ENCODE assay signal across 17 cellular contexts in genomic region chr1:75097686-75098085, GRCh38. TPM values are rescaled to one million over a fixed set of nuclear protein-coding genes. Genes with fewer than 3 reads are reported as not detected.
DNase-seq lines count a peak whose midpoint lies in the region; FAIRE-seq and TF ChIP-seq lines count a peak whose summit lies in the region.
"Had no signal": no experiment of that assay in that cellular context is flagged by ENCODE, and none has a peak within 500 bp of the region (broad histone marks: within the 10 kb centered on the region; RNA-seq: fewer than 3 reads in every experiment).

No MANE protein-coding gene starts in this region.

- no peaks in the 10 kb centered on the region; the same call in 1 of the 2 replicates for H3K23me2 ChIP-seq in H1 (ENCODE audit: low read depth, low read length)
- no peaks in the 10 kb centered on the region for H3K23me2 ChIP-seq in H9 (ENCODE audit: insufficient read length, low read depth, low read length, poor library complexity, severe bottlenecking)

- no peak overlapping the region for H2BK12ac ChIP-seq in H1 (ENCODE audit: low read depth, low read length)
- no peak overlapping the region for H2BK12ac ChIP-seq in H9 (ENCODE audit: insufficient read length, low read depth, low read length)

- H2BK15ac ChIP-seq in H1 (ENCODE audit: low read length) (no peak overlapping the region), H9 (ENCODE audit: low read depth, low read length) (no peak overlapping the region)

- peaks cover 5 to 9% of the 10 kb centered on the region in 2 experiments; a peak in 2 of 4 replicates for H3K9me3 ChIP-seq in H1 (ENCODE audit: insufficient read depth in 2 of 2, low read depth in 1 of 2, low read length in 1 of 2)
- no peaks in the 10 kb centered on the region for H3K9me3 ChIP-seq in H9 (ENCODE audit: control insufficient read depth, low read depth, low read length)
- H3K9me3 ChIP-seq in ascending aorta: no peaks in the 10 kb centered on the region
- H3K9me3 ChIP-seq: mucosa of descending colon had no signal

- no peaks in the 10 kb centered on the region for H4K20me1 ChIP-seq in H1 (replicated peaks in 1 of 2; ENCODE audit: control insufficient read depth in 1 of 2, insufficient read depth in 2 of 2, low read length in 2 of 2)
- no peaks in the 10 kb centered on the region for H4K20me1 ChIP-seq in H9 (ENCODE audit: control insufficient read depth, insufficient read depth, insufficient read length)

- no peaks in the 10 kb centered on the region for H3K79me2 ChIP-seq in H1 (ENCODE audit: control insufficient read depth in 1 of 2, insufficient read depth in 2 of 2, low read length in 2 of 2)
- H3K79me2 ChIP-seq in H9 (ENCODE audit: insufficient read depth, low read length): no peaks in the 10 kb centered on the region

- H3T11ph ChIP-seq in H9 (ENCODE audit: low read length): no peak overlapping the region

- WGBS in H1 (ENCODE audit: extremely low coverage in 1 of 2, insufficient coverage in 1 of 2, insufficient read length in 1 of 2, insufficient replicate concordance in 2 of 2, low coverage in 1 of 2, low lambda C conversion rate in 2 of 2, missing lambda C conversion rate in 1 of 2), 2 experiments: 64% methylated on average over 1 of the region's 1 CpG; no CpG with 5 or more reads in 1 of the 2 experiments
- WGBS in H9 (ENCODE audit: extremely low coverage, insufficient read length, low lambda C conversion rate): no CpG with 5 or more reads among the region's 1 CpG

- H3K14ac ChIP-seq in H1 (ENCODE audit: insufficient read length) (no peak overlapping the region), H9 (ENCODE audit: insufficient read depth, low read length) (no peak overlapping the region)

- H2BK120ac ChIP-seq in H1 (replicated peaks; ENCODE audit: low read depth, low read length): no peak overlapping the region
- no peak overlapping the region for H2BK120ac ChIP-seq in H9 (ENCODE audit: low read depth, low read length, poor library complexity, severe bottlenecking)

- H3K4me2 ChIP-seq in H1 (ENCODE audit: insufficient read depth in 1 of 2, low read depth in 2 of 2, low read length in 2 of 2): no peak overlapping the region
- no peak overlapping the region for H3K4me2 ChIP-seq in H9 (ENCODE audit: insufficient read depth, insufficient read length, low read length)

- no peak for TF ChIP-seq CTCF in H1 (IDR thresholded peaks at IDR 0.05; ENCODE audit: control extremely low read depth in 1 of 3, insufficient read depth in 1 of 3, low read depth in 1 of 3, low read length in 3 of 3)
- no peak for TF ChIP-seq CTCF in H9 (conservative IDR thresholded peaks at IDR 0.05)
- no peak for TF ChIP-seq CTCF in ascending aorta (IDR thresholded peaks at IDR 0.05)

- no peak overlapping the region for H3K4me3 ChIP-seq in H1 (ENCODE audit: extremely low read depth in 1 of 4, insufficient read depth in 2 of 4, low read depth in 3 of 4, low read length in 4 of 4)
- H3K4me3 ChIP-seq in ascending aorta: no peak overlapping the region
- H3K4me3 ChIP-seq: dorsolateral prefrontal cortex, mucosa of descending colon had no signal

- no peak for TF ChIP-seq EP300 in H1 (IDR thresholded peaks at IDR 0.05; ENCODE audit: borderline replicate concordance in 1 of 2, low read depth in 2 of 2, low read length in 2 of 2)

- no peak overlapping the region for H3K4me3 Mint-ChIP-seq in H9
- H3K4me3 Mint-ChIP-seq: activated CD4-positive, alpha-beta T cell treated with anti-CD3 and anti-CD28 coated beads, Interleukin-2, amount 10 ng/mL, durations not matched to agents 7 days and 5 days; T-helper 2 cell treated with Interferon-gamma antibody and Interleukin-4, amounts not matched to agents 5 μg/mL and 100 μg/mL, for 36 hours had no signal

- H3K18ac ChIP-seq in H1 (ENCODE audit: extremely low read depth, low read length) (no peak overlapping the region), H9 (ENCODE audit: insufficient read length, low read depth, low read length) (no peak overlapping the region)

- H3K4ac ChIP-seq in H1 (replicated peaks; ENCODE audit: insufficient read length, low read depth, low read length): no peak overlapping the region
- no peak overlapping the region for H3K4ac ChIP-seq in H9 (ENCODE audit: low read depth, low read length)

- no peak overlapping the region for H3K23ac ChIP-seq in H1 (ENCODE audit: insufficient read length)
- no peak overlapping the region for H3K23ac ChIP-seq in H9 (ENCODE audit: insufficient read length, low read depth, low read length)

- POLR2A ChIA-PET in H1 (lab: Charles Lee; ENCODE audit: partially characterized antibody): no interaction called here

- H2AK5ac ChIP-seq in H1 (ENCODE audit: low read depth, low read length) (no peak overlapping the region), H9 (ENCODE audit: insufficient read length, low read length) (no peak overlapping the region)

- intact Hi-C loops in ascending aorta (cut with DNase I): no loop called here

- H2AFZ ChIP-seq in H1 (ENCODE audit: low read length) (peak overlapping the region; percentile 7; the same call in 1 of the 2 replicates), H9 (ENCODE audit: low read length) (no peak overlapping the region)

- H2BK5ac ChIP-seq in H1 (ENCODE audit: low read depth, low read length) (no peak overlapping the region), H9 (ENCODE audit: insufficient read length, low read length) (no peak overlapping the region)

- no peak overlapping the region for H3K27ac ChIP-seq in H1 (ENCODE audit: low read depth, low read length)
- no peak overlapping the region for H3K27ac ChIP-seq in H9 (ENCODE audit: insufficient read length, low read depth, low read length)
- H3K27ac ChIP-seq in ascending aorta: no peak overlapping the region
- H3K27ac ChIP-seq: dorsolateral prefrontal cortex, HL-60 had no signal

- H3K4me1 ChIP-seq in H1 (replicated peaks in 1 of 4; ENCODE audit: control insufficient read depth in 3 of 4, insufficient read depth in 4 of 4, low read length in 3 of 4) (peaks cover 0 to 4% (median 1%) of the 10 kb centered on the region in 4 experiments; a peak in 2 of 7 replicates), H9 (ENCODE audit: insufficient read depth, low read length) (no peaks in the 10 kb centered on the region), ascending aorta (no peaks in the 10 kb centered on the region)

- H4K8ac ChIP-seq in H1 (ENCODE audit: extremely low read depth, insufficient read depth, low read length) (no peak overlapping the region), H9 (replicated peaks; ENCODE audit: insufficient read length, low read depth, low read length) (no peak overlapping the region)

- H3K27me3 Mint-ChIP-seq in H9 (ENCODE audit: low read depth): no peaks in the 10 kb centered on the region
- H3K27me3 Mint-ChIP-seq: activated CD4-positive, alpha-beta T cell treated with anti-CD3 and anti-CD28 coated beads, Interleukin-2, amount 10 ng/mL, durations not matched to agents 7 days and 5 days had no signal

- H3K79me1 ChIP-seq in H1 (ENCODE audit: low read depth, low read length) (no peaks in the 10 kb centered on the region), H9 (ENCODE audit: insufficient read depth, low read depth, low read length, poor library complexity, severe bottlenecking) (no peaks in the 10 kb centered on the region)

- peaks cover 0 to 3% of the 10 kb centered on the region in 2 experiments; a peak in 1 of 5 replicates for H3K9me3 Mint-ChIP-seq in H9
- H3K9me3 Mint-ChIP-seq: activated CD4-positive, alpha-beta T cell treated with anti-CD3 and anti-CD28 coated beads, Interleukin-2, amount 10 ng/mL, durations not matched to agents 7 days and 5 days; T-helper 2 cell treated with Interferon-gamma antibody and Interleukin-4, amounts not matched to agents 5 μg/mL and 100 μg/mL, for 36 hours had no signal

- H4K91ac ChIP-seq in H1 (replicated peaks; ENCODE audit: insufficient read length, low read length) (no peak overlapping the region), H9 (ENCODE audit: insufficient read length, low read depth, low read length) (no peak overlapping the region)

- H3K56ac ChIP-seq in H1 (replicated peaks; ENCODE audit: insufficient read length, low read depth, low read length): no peak overlapping the region
- H3K56ac ChIP-seq in H9 (ENCODE audit: insufficient read length, low read depth, low read length): no peak overlapping the region

- H3K36me3 ChIP-seq in H1 (ENCODE audit: control insufficient read depth in 2 of 4, insufficient read depth in 4 of 4, low read length in 3 of 4) (no peaks in the 10 kb centered on the region), ascending aorta (no peaks in the 10 kb centered on the region)

- TF ChIP-seq RAD21 in H1 (IDR thresholded peaks at IDR 0.05 in 1 of 2, conservative IDR thresholded peaks at IDR 0.05 in 1 of 2; ENCODE audit: low read depth in 2 of 2, low read length in 2 of 2): no peak

- CTCF ChIA-PET in H1 (lab: Charles Lee; ENCODE audit: partially characterized antibody): interaction anchor here (0.5 to 0.6 kb wide), 2 partner anchors 130 to 1951 kb away, joined by 3 to 4 read pairs; no protein-coding TSS in a partner anchor

- FAIRE-seq in H1 (lab: Jason Lieb, UNC): no peak

- H3K9ac ChIP-seq in H1 (replicated peaks in 1 of 4; ENCODE audit: extremely low read depth in 1 of 4, low read depth in 3 of 4, low read length in 3 of 4) (no peak overlapping the region), H9 (ENCODE audit: extremely low read depth, insufficient read length, low read length) (no peak overlapping the region)

- no peak overlapping the region; a peak in 1 of 7 replicates for H3K27ac Mint-ChIP-seq in H9
- H3K27ac Mint-ChIP-seq: activated CD4-positive, alpha-beta T cell treated with anti-CD3 and anti-CD28 coated beads, Interleukin-2, amount 10 ng/mL, durations not matched to agents 7 days and 5 days; T-helper 2 cell treated with Interferon-gamma antibody and Interleukin-4, amounts not matched to agents 5 μg/mL and 100 μg/mL, for 36 hours had no signal

- H3K4me1 Mint-ChIP-seq in H9: peaks cover 14 to 15% of the 10 kb centered on the region in 2 experiments
- H3K4me1 Mint-ChIP-seq: activated CD4-positive, alpha-beta T cell treated with anti-CD3 and anti-CD28 coated beads, Interleukin-2, amount 10 ng/mL, durations not matched to agents 7 days and 5 days had no signal

- peaks cover 0 to 10% (median 0%) of the 10 kb centered on the region in 3 experiments; a peak in 2 of 7 replicates for H3K36me3 Mint-ChIP-seq in H9 (ENCODE audit: insufficient read depth in 1 of 3, low read depth in 3 of 3)

- DNase-seq in NCI-H2171 treated with DMSO at 0.1 percent for 48 hours (lab: John Stamatoyannopoulos, UW) (peak; percentile 33), NCI-H2171 (lab: John Stamatoyannopoulos, UW) (no peak), NCI-H446 (lab: John Stamatoyannopoulos, UW) (peak; percentile 60 to 82), H1 (ENCODE audit: low read depth in 1 of 2, low spot score in 2 of 2) (no peak), stromal cell of bone marrow (ENCODE audit: low read depth) (peak; percentile 33), H9 (no peak), ascending aorta (ENCODE audit: low spot score in 2 of 2) (no peak), COLO668 (lab: John Stamatoyannopoulos, UW; ENCODE audit: unreplicated experiment) (no peak)
- DNase-seq: activated CD4-positive, alpha-beta T cell treated with anti-CD3 and anti-CD28 coated beads, Interleukin-2, amount 10 ng/mL, durations not matched to agents 7 days and 5 days; activated T-cell treated with anti-CD3 and anti-CD28 coated beads, Interleukin-2, amount 50 U/mL, for 48 hours; dorsolateral prefrontal cortex; mucosa of descending colon; NCI-H510A; stimulated activated CD4-positive, alpha-beta T cell treated with anti-CD3 and anti-CD28 coated beads, Interleukin-12 subunit alpha, Interleukin-12 subunit beta, amount 100 ng/mL, for 4 hours had no signal

- no peak for TF ChIP-seq POLR2A in H1 (IDR thresholded peaks at IDR 0.05; ENCODE audit: control extremely low read depth in 1 of 2, low read depth in 2 of 2, low read length in 2 of 2)

- H2BK20ac ChIP-seq in H1 (ENCODE audit: low read length) (no peak overlapping the region), H9 (ENCODE audit: low read depth, low read length, poor library complexity, severe bottlenecking) (no peak overlapping the region)

- H4K5ac ChIP-seq in H1 (ENCODE audit: insufficient read length, low read depth, low read length) (no peak overlapping the region), H9 (ENCODE audit: insufficient read length, low read depth, low read length) (no peak overlapping the region)

- H3K27me3 ChIP-seq in H1 (replicated peaks in 1 of 4; ENCODE audit: control insufficient read depth in 3 of 4, extremely low read depth in 1 of 4, insufficient read depth in 3 of 4, low read length in 3 of 4) (no peaks in the 10 kb centered on the region), H9 (ENCODE audit: insufficient read depth, low read length) (no peaks in the 10 kb centered on the region), ascending aorta (no peaks in the 10 kb centered on the region)

RNA-seq across cellular contexts. Expression of gene LHX8, which starts 36.5 kb away (rescaled TPM):
- 1.2 and 1.5 TPM in 2 replicates for total RNA-seq in H1 (2021; fragmentation: NEBNext Ultra II Directional; extraction: Animal tissue kit (Norgen Biotek cat#: 25700))
- polyA plus RNA-seq in H1 (2011; rRNA removed): 0.25 and 0.50 TPM in 2 replicates
- polyA plus RNA-seq in H1 (2011; cell fraction: cytosol; rRNA removed): 0.65 TPM
- 0.63 TPM for polyA plus RNA-seq in H1 (2011; cell fraction: nucleus; rRNA removed)
- 0.24 to 0.64 TPM (median 0.39 TPM) in 4 replicates for polyA plus RNA-seq in H1 (2012, experiment 1 of 2)
- 0.35 TPM for polyA plus RNA-seq in H1 (2012, experiment 2 of 2)
- 1.5 TPM for polyA plus RNA-seq in H1 (2013, experiment 1 of 2)
- polyA plus RNA-seq in H1 (2013, experiment 2 of 2): 1.2 TPM
- 0.73 and 1.1 TPM in 2 replicates for polyA minus RNA-seq in H1 (2011; rRNA and poly(A)+ RNA removed)
- not detected for polyA minus RNA-seq in H1 (2011; cell fraction: cytosol; rRNA and poly(A)+ RNA removed)
- 0.40 TPM for polyA minus RNA-seq in H1 (2011; cell fraction: nucleus; rRNA and poly(A)+ RNA removed)
- not detected in 2 replicates for total RNA-seq in H9 (2021)
- total RNA-seq in ascending aorta: not detected
- total RNA-seq: activated CD4-positive, alpha-beta T cell treated with anti-CD3 and anti-CD28 coated beads, Interleukin-2, amount 10 ng/mL, durations not matched to agents 7 days and 5 days; mucosa of descending colon; osteocyte had no signal

Comparison
In these comparisons a context has a peak if more than half of its experiments do, and no peak if none do; other contexts are left out.
1. DNase-seq: peak in NCI-H2171 treated with DMSO at 0.1 percent for 48 hours (single experiment), NCI-H446 (2 of 2) and stromal cell of bone marrow (single experiment); none in NCI-H2171 (single experiment), H1 (0 of 2), H9 (single experiment), ascending aorta (0 of 2) and COLO668 (single experiment).